Comparison of ENCODE assay signal across 11 cellular contexts in the genomic region with DNA sequence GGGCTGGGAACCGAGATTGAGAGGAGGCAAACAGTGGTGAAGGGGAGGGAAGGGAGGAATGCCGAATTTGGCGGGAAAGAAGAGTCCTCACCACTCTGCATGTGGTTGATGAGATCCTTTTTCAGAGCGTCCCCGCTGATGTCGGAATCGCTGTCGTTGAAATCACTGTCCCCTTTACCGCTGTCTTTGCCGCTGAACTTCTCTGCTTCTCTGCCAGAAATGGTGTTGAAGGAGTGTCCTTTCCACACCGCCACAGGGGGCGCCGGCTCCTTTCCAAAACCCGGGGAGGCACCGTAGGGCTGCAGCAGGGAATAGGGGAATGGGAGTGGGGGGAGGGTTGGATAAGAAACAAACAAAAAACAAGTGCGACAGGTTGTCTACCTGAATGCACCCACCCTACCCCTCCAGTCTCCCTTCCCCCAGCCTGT. TPM values are rescaled to one million over a fixed set of nuclear protein-coding genes. Genes with fewer than 3 reads are reported as not detected.
DNase-seq lines count a peak whose midpoint lies in the region; ATAC-seq, FAIRE-seq and TF ChIP-seq lines count a peak whose summit lies in the region.
"Had no signal": no experiment of that assay in that cellular context is flagged by ENCODE, and none has a peak within 500 bp of the region (broad histone marks: within the 10 kb centered on the region; RNA-seq: fewer than 3 reads in every experiment).

No MANE protein-coding gene starts in this region.

- H3K27ac Mint-ChIP-seq in nephron progenitor cell, result no peak overlapping the region

- H3K9me3 Mint-ChIP-seq in nephron progenitor cell, result peaks cover 9% of the 10 kb centered on the region

- CTCF ChIA-PET in HEK293 (lab: Yijun Ruan, JAX), result interaction anchor here (0.6 to 1.7 kb wide), 10 partner anchors 10 to 914 kb away, joined by 3 to 6 read pairs (median 4); a partner anchor contains a TSS
- CTCF ChIA-PET in GM12878 (lab: Yijun Ruan, JAX), result interaction anchor here (0.7 to 1.1 kb wide), 2 partner anchors 14 to 123 kb away, joined by 3 to 4 read pairs; no protein-coding TSS in a partner anchor

- H3K36me3 ChIP-seq in HEK293 (ENCODE audit: control insufficient read depth in 2 of 2, insufficient read depth in 1 of 2, low read length in 2 of 2) (no peaks in the 10 kb centered on the region), GM12878 (ENCODE audit: control insufficient read depth in 2 of 2, insufficient read depth in 2 of 2, low read length in 1 of 2) (no peaks in the 10 kb centered on the region; a peak in 1 of 4 replicates)
- H3K36me3 ChIP-seq: upper lobe of left lung had no signal

- BruUV-seq in GM12878 (replicated peaks; lab: Mats Ljungman, UMichigan), result no TSS peak

- no peak for TF ChIP-seq POLR2A in GM12878 (IDR thresholded peaks at IDR 0.05; ENCODE audit: low read depth, low read length)

- no peak overlapping the region for H3K4me2 ChIP-seq in GM12878 (ENCODE audit: control insufficient read depth, insufficient read depth)

- H2AFZ ChIP-seq in GM12878 (ENCODE audit: control insufficient read depth, low read depth, low read length), result no peak overlapping the region

- no peaks in the 10 kb centered on the region for H4K20me1 ChIP-seq in GM12878 (ENCODE audit: control insufficient read depth, insufficient read depth)

- peaks cover 1 to 6% of the 10 kb centered on the region in 2 experiments for H3K27me3 ChIP-seq in GM12878 (replicated peaks in 1 of 2; ENCODE audit: control insufficient read depth in 2 of 2, insufficient read depth in 2 of 2, low read length in 1 of 2)

- H3K27me3 Mint-ChIP-seq in nephron progenitor cell (ENCODE audit: low read depth, poor library complexity), result peaks cover 97% of the 10 kb centered on the region

- WGBS in GM12878 (ENCODE audit: insufficient coverage, insufficient replicate concordance, low lambda C conversion rate, missing lambda C conversion rate), result 32% methylated on average over 16 of the region's 16 CpGs

- H3K27ac ChIP-seq in HEK293 (ENCODE audit: extremely low read depth, low read depth, low read length) (peak overlapping the region; percentile 53; the same call in 1 of the 2 replicates), GM12878 (ENCODE audit: control insufficient read depth, insufficient read depth) (no peak overlapping the region)
- H3K27ac ChIP-seq: upper lobe of left lung had no signal

- H3K79me2 ChIP-seq in GM12878 (ENCODE audit: control insufficient read depth, insufficient read depth, low read length), result no peaks in the 10 kb centered on the region

- POLR2A ChIA-PET in HEK293 (lab: Yijun Ruan, JAX) (interaction anchor here (0.5 kb wide), 1 partner anchor 164 kb away, joined by 3 read pairs; no protein-coding TSS in a partner anchor), GM12878 (lab: Charles Lee) (no interaction called here)

- SMC1A ChIA-PET in GM12878 (lab: Charles Lee; ENCODE audit: uncharacterized antibody, unreplicated experiment), result no interaction called here

- TF ChIP-seq CTCF in HEK293 (tag by site-specific recombination; IDR thresholded peaks at IDR 0.05) (no peak), GM12878 (IDR thresholded peaks at IDR 0.05 in 2 of 3, conservative IDR thresholded peaks at IDR 0.05 in 1 of 3; ENCODE audit: control insufficient read depth in 2 of 3, extremely low read depth in 1 of 3, insufficient read depth in 1 of 3, low read depth in 3 of 3, low read length in 3 of 3) (peak; percentile 6 to 25 (median 8); a peak in 2 of 6 replicates), nephron progenitor cell (IDR thresholded peaks at IDR 0.05) (peak; percentile 11)

- H3K4me1 ChIP-seq in HEK293 (ENCODE audit: control insufficient read depth, insufficient read depth, low read length) (no peaks in the 10 kb centered on the region), GM12878 (ENCODE audit: control insufficient read depth, insufficient read depth, low read length) (peaks cover 3% of the 10 kb centered on the region)

- DNase-seq in NCI-H1092 treated with DMSO at 0.1 percent for 48 hours (lab: John Stamatoyannopoulos, UW) (peak; percentile 49), NCI-H1092 (lab: John Stamatoyannopoulos, UW) (no peak), GM12878 (ENCODE audit: low read depth, low spot score) (no peak), nephron progenitor cell (peak; percentile 35), LoVo (ENCODE audit: low spot score) (no peak)
- no peak for DNase-seq in activated effector memory CD4-positive, alpha-beta T cell treated with Interleukin-2 at 50 U/mL for 16 hours
- DNase-seq: NCI-H226 had no signal

- no peak for TF ChIP-seq EP300 in GM12878 (IDR thresholded peaks at IDR 0.05; ENCODE audit: borderline replicate concordance in 1 of 2, control insufficient read depth in 1 of 2, low read depth in 2 of 2, low read length in 2 of 2)

- ATAC-seq in GM12878, result no peak
- no peak for ATAC-seq in HG02798 (IDR thresholded peaks at IDR 0.05; ENCODE audit: poor library complexity, unreplicated experiment)

- intact Hi-C loops in GM12878 (cut with micrococcal nuclease; ENCODE audit: unreplicated experiment), result no loop called here

- H3K4me3 ChIP-seq in HEK293 (ENCODE audit: low read depth, low read length), result peak overlapping the region; percentile 21
- no peak overlapping the region for H3K4me3 ChIP-seq in GM12878

- peaks cover 9% of the 10 kb centered on the region for H3K36me3 Mint-ChIP-seq in nephron progenitor cell (ENCODE audit: low read depth)

- RAD21 ChIA-PET in GM12878 (lab: Charles Lee; ENCODE audit: unreplicated experiment), result no interaction called here

- H3K9me3 ChIP-seq in HEK293 (ENCODE audit: control insufficient read depth, insufficient read depth, low read depth, low read length) (no peaks in the 10 kb centered on the region), GM12878 (replicated peaks; ENCODE audit: control insufficient read depth, insufficient read depth, low read length) (peaks cover 25% of the 10 kb centered on the region; the same call in 2 of the 3 replicates)

- H3K4me1 Mint-ChIP-seq in nephron progenitor cell, result peaks cover 23% of the 10 kb centered on the region

- no peak overlapping the region for H3K9ac ChIP-seq in GM12878 (ENCODE audit: control insufficient read depth, insufficient read depth, low read length)

- in situ Hi-C loops in GM12878 (cut with MboI), result no loop called here

- FAIRE-seq in GM12878 (lab: Jason Lieb, UNC), result no peak
- FAIRE-seq: GM12891 had no signal

- peak overlapping the region; percentile 63 for H3K4me3 Mint-ChIP-seq in nephron progenitor cell

- no peak for TF ChIP-seq RAD21 in GM12878 (IDR thresholded peaks at IDR 0.05; ENCODE audit: insufficient read depth, low read depth, low read length)

TF ChIP-seq in HEK293, 187 proteins besides CTCF, POLR2A, EP300 and RAD21:
- TF ChIP-seq ZBTB17 (tag by site-specific recombination; IDR thresholded peaks at IDR 0.05) (0 out of 2 replicates have a peak, but pooled peaks have one; percentile 33), PRDM1 (tag by site-specific recombination; IDR thresholded peaks at IDR 0.05) (no peak), ZNF311 (tag by site-specific recombination; IDR thresholded peaks at IDR 0.05; ENCODE audit: borderline replicate concordance) (no peak), ZNF701 (tag by site-specific recombination; IDR thresholded peaks at IDR 0.05) (no peak)

TF ChIP-seq in GM12878, 131 proteins besides CTCF, POLR2A, EP300 and RAD21:
- TF ChIP-seq HDAC6 (IDR thresholded peaks at IDR 0.05; ENCODE audit: unreplicated experiment), result no peak
- TF ChIP-seq POLR2AphosphoS2 (IDR thresholded peaks at IDR 0.05; ENCODE audit: low read depth, low read length), result no peak
- no peak for TF ChIP-seq ZNF217 (IDR thresholded peaks at IDR 0.05)
- TF ChIP-seq NRF1 (conservative IDR thresholded peaks at IDR 0.05; ENCODE audit: low read depth, low read length), result no peak
TF ChIP-seq in GM12878: peak in this region for 0.

RNA-seq across cellular contexts. Expression of a gene that starts 3.1 kb away (rescaled TPM):
- total RNA-seq in GM12878 (2013; cell fraction: nucleolus; rRNA removed), result not detected in 2 replicates
- total RNA-seq in GM12878 (2014; rRNA removed) (0.38 and 0.62 TPM in 2 replicates), GM12878 (2014; rRNA removed; fragmentation: Illumina TruSeq; extraction: Trizol) (0.41 and 0.45 TPM in 2 replicates), GM12878 (2021) (0.16 and 0.31 TPM in 2 replicates)
- polyA plus RNA-seq in GM12878 (2011; ENCODE audit: low read depth), result not detected
- polyA plus RNA-seq in GM12878 (2011; rRNA removed) (not detected in 2 replicates), GM12878 (2014; fragmentation: Illumina TruSeq; extraction: Trizol) (0.72 and 0.86 TPM in 2 replicates), GM12878 (2014; fragmentation: Nextera tagmentation; extraction: Ambion mirVana) (under 1 TPM; 0.03 to 0.22 TPM), GM12878 (2014; rRNA removed) (0.11 and 0.86 TPM in 2 replicates), GM12878 (2016; fragmentation: Nextera tagmentation; extraction: Ambion mirVana) (under 1 TPM; 0.15 to 0.84 TPM)
- not detected in 2 replicates for polyA plus RNA-seq in GM12878 (2011; cell fraction: cytosol; rRNA removed)
- polyA plus RNA-seq in GM12878 (2011; cell fraction: nucleus; rRNA removed), result 0.15 TPM in 1 of 2 replicates, not detected in the other
- polyA plus RNA-seq in GM12878 (2012), result 0.03 TPM in 1 of 2 replicates, not detected in the other
- not detected in 2 replicates for polyA minus RNA-seq in GM12878 (2011; rRNA and poly(A)+ RNA removed)
- polyA minus RNA-seq in GM12878 (2011; cell fraction: cytosol; rRNA and poly(A)+ RNA removed), result not detected in 2 replicates
- not detected in 2 replicates for polyA minus RNA-seq in GM12878 (2011; cell fraction: nucleus; rRNA and poly(A)+ RNA removed)
- total RNA-seq: upper lobe of left lung had no signal

Comparison
In these comparisons a context has a peak if more than half of its experiments do, and no peak if none do; other contexts are left out.
1. DNase-seq: peak in NCI-H1092 treated with DMSO at 0.1 percent for 48 hours (single experiment) and nephron progenitor cell (single experiment); none in NCI-H1092 (single experiment), GM12878 (single experiment), activated effector memory CD4-positive, alpha-beta T cell treated with Interleukin-2 at 50 U/mL for 16 hours (single experiment) and LoVo (single experiment).